1 cellular context compared by ENCODE assay signal in the genomic region with DNA sequence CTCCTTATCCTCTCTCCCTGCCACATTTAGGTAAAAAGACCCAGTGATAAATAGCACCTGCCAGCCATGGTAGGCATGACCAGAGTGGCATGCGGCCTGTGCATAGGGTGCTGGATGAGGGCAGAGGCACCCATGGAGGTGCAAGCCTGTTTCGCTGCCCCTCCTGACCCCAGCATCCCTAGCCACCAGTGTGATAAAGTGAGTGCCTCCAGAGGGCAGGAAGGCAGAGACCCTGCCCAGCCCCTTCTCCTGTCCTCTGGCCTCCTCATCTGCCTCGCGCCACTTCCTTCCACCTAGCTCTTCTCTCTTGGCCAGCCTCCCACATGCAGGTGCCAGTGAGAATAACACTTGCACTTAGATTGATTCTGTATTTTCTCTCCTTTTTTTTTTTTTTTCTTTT.
TF ChIP-seq lines count a peak whose summit lies in the region.

No MANE protein-coding gene starts in this region.

TF ChIP-seq in WTC11, 78 proteins besides CTCF, POLR2A, EP300 and RAD21 (continued from another document):
- TF ChIP-seq, protein P1, sequence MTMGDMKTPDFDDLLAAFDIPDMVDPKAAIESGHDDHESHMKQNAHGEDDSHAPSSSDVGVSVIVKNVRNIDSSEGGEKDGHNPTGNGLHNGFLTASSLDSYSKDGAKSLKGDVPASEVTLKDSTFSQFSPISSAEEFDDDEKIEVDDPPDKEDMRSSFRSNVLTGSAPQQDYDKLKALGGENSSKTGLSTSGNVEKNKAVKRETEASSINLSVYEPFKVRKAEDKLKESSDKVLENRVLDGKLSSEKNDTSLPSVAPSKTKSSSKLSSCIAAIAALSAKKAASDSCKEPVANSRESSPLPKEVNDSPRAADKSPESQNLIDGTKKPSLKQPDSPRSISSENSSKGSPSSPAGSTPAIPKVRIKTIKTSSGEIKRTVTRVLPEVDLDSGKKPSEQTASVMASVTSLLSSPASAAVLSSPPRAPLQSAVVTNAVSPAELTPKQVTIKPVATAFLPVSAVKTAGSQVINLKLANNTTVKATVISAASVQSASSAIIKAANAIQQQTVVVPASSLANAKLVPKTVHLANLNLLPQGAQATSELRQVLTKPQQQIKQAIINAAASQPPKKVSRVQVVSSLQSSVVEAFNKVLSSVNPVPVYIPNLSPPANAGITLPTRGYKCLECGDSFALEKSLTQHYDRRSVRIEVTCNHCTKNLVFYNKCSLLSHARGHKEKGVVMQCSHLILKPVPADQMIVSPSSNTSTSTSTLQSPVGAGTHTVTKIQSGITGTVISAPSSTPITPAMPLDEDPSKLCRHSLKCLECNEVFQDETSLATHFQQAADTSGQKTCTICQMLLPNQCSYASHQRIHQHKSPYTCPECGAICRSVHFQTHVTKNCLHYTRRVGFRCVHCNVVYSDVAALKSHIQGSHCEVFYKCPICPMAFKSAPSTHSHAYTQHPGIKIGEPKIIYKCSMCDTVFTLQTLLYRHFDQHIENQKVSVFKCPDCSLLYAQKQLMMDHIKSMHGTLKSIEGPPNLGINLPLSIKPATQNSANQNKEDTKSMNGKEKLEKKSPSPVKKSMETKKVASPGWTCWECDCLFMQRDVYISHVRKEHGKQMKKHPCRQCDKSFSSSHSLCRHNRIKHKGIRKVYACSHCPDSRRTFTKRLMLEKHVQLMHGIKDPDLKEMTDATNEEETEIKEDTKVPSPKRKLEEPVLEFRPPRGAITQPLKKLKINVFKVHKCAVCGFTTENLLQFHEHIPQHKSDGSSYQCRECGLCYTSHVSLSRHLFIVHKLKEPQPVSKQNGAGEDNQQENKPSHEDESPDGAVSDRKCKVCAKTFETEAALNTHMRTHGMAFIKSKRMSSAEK (CRISPR knock-in tag; IDR thresholded peaks at IDR 0.05; ENCODE audit: borderline replicate concordance), result no peak
TF ChIP-seq in WTC11: peak in this region for 0.
